Comparison of ENCODE assay signal across 9 cellular contexts in genomic region chr6:46221221-46221793, GRCh38. TPM values are rescaled to one million over a fixed set of nuclear protein-coding genes. Genes with fewer than 3 reads are reported as not detected.
DNase-seq lines count a peak whose midpoint lies in the region; ATAC-seq lines count a peak whose summit lies in the region.
"Had no signal": no experiment of that assay in that cellular context is flagged by ENCODE, and none has a peak within 500 bp of the region (broad histone marks: within the 10 kb centered on the region; RNA-seq: fewer than 3 reads in every experiment).

No MANE protein-coding gene starts in this region.

- no peaks in the 10 kb centered on the region for H3K9me3 ChIP-seq in NT2/D1 (ENCODE audit: insufficient read depth, low read length)

- H3K4me3 ChIP-seq in NT2/D1 (ENCODE audit: insufficient read length, low read depth): no peak overlapping the region

- no peaks in the 10 kb centered on the region for H3K4me1 ChIP-seq in NT2/D1 (ENCODE audit: insufficient read depth, insufficient read length)

- H3K36me3 ChIP-seq in NT2/D1 (ENCODE audit: insufficient read depth, insufficient read length, low read length): no peaks in the 10 kb centered on the region

- no peaks in the 10 kb centered on the region for H3K27me3 ChIP-seq in NT2/D1 (ENCODE audit: insufficient read depth, insufficient read length)

- DNase-seq in SIG-M5 treated with dmso at 0.1 percent for 504 hours (lab: John Stamatoyannopoulos, UW; ENCODE audit: unreplicated experiment): peak; percentile 22
- no peak for DNase-seq in SIG-M5 (lab: John Stamatoyannopoulos, UW)
- DNase-seq in HS-5 (ENCODE audit: low read depth): peak; percentile 9
- DNase-seq in NT2/D1 (ENCODE audit: low read depth, low spot score): peak; percentile 25
- peak; percentile 11 to 13 for DNase-seq in dermis microvascular lymphatic vessel endothelial cell (ENCODE audit: low read depth in 2 of 2)
- DNase-seq in medulla oblongata (ENCODE audit: extremely low spot score): peak; percentile 86
- DNase-seq in NCI-H524 treated with DMSO at 0.1 percent for 48 hours (lab: John Stamatoyannopoulos, UW): no peak

- no peak overlapping the region for H3K9ac ChIP-seq in NT2/D1 (ENCODE audit: insufficient read length, low read depth)

- ATAC-seq in GM21619 (IDR thresholded peaks at IDR 0.05; ENCODE audit: unreplicated experiment): peak; percentile 56

RNA-seq across cellular contexts. Expression of gene ENPP5, which starts 50.5 kb away (rescaled TPM):
- total RNA-seq in dermis microvascular lymphatic vessel endothelial cell: under 0.01 TPM in 1 of 2 replicates, not detected in the other
- total RNA-seq: CD4-positive, CD25-positive, alpha-beta regulatory T cell had no signal

Comparison
In these comparisons a context has a peak if more than half of its experiments do, and no peak if none do; other contexts are left out.
1. DNase-seq: peak in SIG-M5 treated with dmso at 0.1 percent for 504 hours (single experiment), HS-5 (single experiment), NT2/D1 (single experiment), dermis microvascular lymphatic vessel endothelial cell (2 of 2) and medulla oblongata (single experiment); none in SIG-M5 (single experiment) and NCI-H524 treated with DMSO at 0.1 percent for 48 hours (single experiment).